ENCODE assay signal across 24 cellular contexts in the genomic region with DNA sequence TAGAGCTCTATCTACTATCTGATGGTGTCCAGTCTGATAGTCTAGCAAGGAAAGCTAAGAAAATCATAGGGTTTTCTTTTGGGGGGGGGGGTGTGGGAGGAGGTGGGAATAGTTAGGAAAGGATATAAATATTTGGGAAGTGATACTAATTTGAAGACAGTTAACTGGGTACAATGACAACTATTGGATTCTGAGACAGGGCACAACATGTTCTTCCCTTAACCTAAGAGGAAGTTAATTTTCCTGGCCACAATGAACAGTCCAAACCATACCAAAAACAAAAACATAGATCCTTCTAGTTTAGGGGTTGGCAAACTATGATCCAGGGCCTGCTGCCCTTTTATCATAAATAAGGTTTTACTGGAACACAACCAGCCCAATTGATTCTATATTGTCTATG. TPM values are rescaled to one million over a fixed set of nuclear protein-coding genes. Genes with fewer than 3 reads are reported as not detected.
"Had no signal": no experiment of that assay in that cellular context is flagged by ENCODE, and none has a peak within 500 bp of the region (broad histone marks: within the 10 kb centered on the region; RNA-seq: fewer than 3 reads in every experiment).

No MANE protein-coding gene starts in this region.

- DNase-seq: activated B cell treated with CpG ODN at 0.5 μM for 24 hours; activated CD4-positive, alpha-beta T cell treated with anti-CD3 and anti-CD28 coated beads for 1 hour; activated CD4-positive, alpha-beta T cell treated with anti-CD3 and anti-CD28 coated beads, Interleukin-2, amount 10 ng/mL, durations not matched to agents 24 days and 14 days; activated CD4-positive, alpha-beta T cell treated with anti-CD3 and anti-CD28 coated beads, Interleukin-2, amount 50 U/mL, for 48 hours; activated CD8-positive, alpha-beta memory T cell treated with anti-CD3 and anti-CD28 coated beads, Interleukin-2, amount 10 ng/mL, durations not matched to agents 7 days and 5 days; activated effector memory CD4-positive, alpha-beta T cell treated with Interleukin-2 at 50 U/mL for 16 hours; activated naive CD4-positive, alpha-beta T cell; activated T-cell treated with anti-CD3 and anti-CD28 coated beads, Interleukin-2, amount 50 U/mL, for 24 hours; body of pancreas; MG63; MV-4-11; NCI-H1092 treated with DMSO at 0.1 percent for 48 hours; NCI-H1417 treated with DMSO at 0.1 percent for 48 hours; NCI-H1694; NCI-H2029 treated with DMSO at 0.1 percent for 48 hours; NCI-H345; NCI-H510A; NCI-H526 treated with DMSO at 0.1 percent for 48 hours; NCI-H82; RPMI8226; SHP77 had no signal

- H3K4me3 ChIP-seq: ascending aorta, body of pancreas, MG63, SJSA1 had no signal

- H3K27me3 ChIP-seq: ascending aorta, body of pancreas, MG63, SJSA1 had no signal

- H3K9me3 ChIP-seq: ascending aorta, body of pancreas, MG63, SJSA1 had no signal

- H3K27ac ChIP-seq: ascending aorta, SJSA1 had no signal

- ATAC-seq: activated CD8-positive, alpha-beta memory T cell treated with anti-CD3 and anti-CD28 coated beads, Interleukin-2, amount 10 ng/mL, durations not matched to agents 7 days and 5 days; body of pancreas; SK-N-SH treated with all-trans-retinoic acid at 6 μM for 48 hours had no signal

- H3K4me1 ChIP-seq: ascending aorta, body of pancreas, SJSA1 had no signal

RNA-seq across cellular contexts. Expression of a gene that starts 10.0 kb away (rescaled TPM):
- total RNA-seq: SJSA1 had no signal
